1 cellular context compared by ENCODE assay signal in the genomic region with DNA sequence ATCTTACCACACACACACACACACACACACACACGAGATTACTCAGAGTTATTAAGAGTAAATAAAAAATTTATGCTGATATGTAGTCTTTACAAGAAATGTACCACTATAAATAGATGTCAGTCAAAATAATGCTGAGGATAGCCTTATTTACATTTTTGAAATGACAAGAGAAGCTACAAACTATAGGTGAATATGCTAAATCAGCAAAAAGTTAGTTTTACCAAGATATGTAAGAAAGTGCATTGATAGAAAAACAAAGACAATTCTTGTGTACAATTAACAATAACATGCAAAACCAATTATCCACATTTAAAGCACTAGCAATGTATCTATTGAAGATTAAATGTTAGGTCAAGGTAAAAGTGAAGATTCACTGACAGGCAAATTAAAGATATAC.
A peak's percentile ranks its signal among the peaks of the same experiment; 100 is the strongest.
TF ChIP-seq lines count a peak whose summit lies in the region.

No MANE protein-coding gene starts in this region.

TF ChIP-seq in GM12878, 131 proteins besides CTCF, POLR2A, EP300 and RAD21:
- TF ChIP-seq NR2F1 (conservative IDR thresholded peaks at IDR 0.05): no peak
- TF ChIP-seq, protein P1, sequence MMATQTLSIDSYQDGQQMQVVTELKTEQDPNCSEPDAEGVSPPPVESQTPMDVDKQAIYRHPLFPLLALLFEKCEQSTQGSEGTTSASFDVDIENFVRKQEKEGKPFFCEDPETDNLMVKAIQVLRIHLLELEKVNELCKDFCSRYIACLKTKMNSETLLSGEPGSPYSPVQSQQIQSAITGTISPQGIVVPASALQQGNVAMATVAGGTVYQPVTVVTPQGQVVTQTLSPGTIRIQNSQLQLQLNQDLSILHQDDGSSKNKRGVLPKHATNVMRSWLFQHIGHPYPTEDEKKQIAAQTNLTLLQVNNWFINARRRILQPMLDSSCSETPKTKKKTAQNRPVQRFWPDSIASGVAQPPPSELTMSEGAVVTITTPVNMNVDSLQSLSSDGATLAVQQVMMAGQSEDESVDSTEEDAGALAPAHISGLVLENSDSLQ (IDR thresholded peaks at IDR 0.05): peak; percentile 25; the same call in 1 of the 2 replicates
- TF ChIP-seq GABPA (IDR thresholded peaks at IDR 0.05; ENCODE audit: low read depth): no peak
- no peak for TF ChIP-seq SMARCA5 (IDR thresholded peaks at IDR 0.05)
